Comparison of ENCODE assay signal across 12 cellular contexts in the genomic region with DNA sequence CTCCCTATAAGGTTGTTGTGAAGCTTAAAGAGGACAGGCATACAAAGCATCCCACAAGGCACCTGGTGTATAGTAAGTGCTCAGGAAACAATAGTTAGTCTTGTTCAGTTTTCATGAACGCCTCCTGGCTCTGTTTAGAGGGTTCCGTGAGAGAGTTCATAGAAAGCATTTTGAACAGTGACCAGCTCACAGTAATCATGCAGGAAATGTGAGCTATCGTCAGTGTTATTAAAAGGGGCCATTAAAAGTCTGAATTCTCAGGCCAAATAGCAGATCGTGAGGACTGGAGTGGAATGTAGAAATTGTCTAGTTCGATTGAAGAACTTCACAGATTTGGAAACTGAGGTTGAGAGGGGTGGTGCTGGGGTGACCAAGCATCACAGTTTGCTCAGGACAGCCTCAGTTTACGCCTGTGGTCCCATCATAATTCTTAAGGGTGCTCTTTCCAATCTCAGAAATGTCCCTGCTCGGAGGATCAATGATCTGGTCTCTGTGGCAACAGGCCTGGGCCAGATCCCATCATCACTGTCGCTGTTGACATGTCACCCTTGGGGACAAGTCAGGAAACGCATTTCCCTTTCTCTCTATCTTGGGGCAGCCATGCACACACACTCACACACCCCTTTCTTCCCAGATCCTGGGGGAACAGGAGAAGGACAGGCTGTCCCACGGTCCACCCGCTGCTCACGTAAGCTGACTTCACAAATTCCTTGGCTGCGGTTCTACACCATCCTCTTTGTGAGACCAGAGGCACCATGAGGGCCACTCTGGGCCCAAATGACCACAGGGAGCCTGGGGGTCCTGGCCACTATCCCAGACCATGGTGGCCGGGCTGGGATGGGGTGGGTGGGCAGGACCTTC. TPM values are rescaled to one million over a fixed set of nuclear protein-coding genes. Genes with fewer than 3 reads are reported as not detected.
DNase-seq lines count a peak whose midpoint lies in the region; ATAC-seq and TF ChIP-seq lines count a peak whose summit lies in the region.
"Had no signal": no experiment of that assay in that cellular context is flagged by ENCODE, and none has a peak within 500 bp of the region (broad histone marks: within the 10 kb centered on the region; RNA-seq: fewer than 3 reads in every experiment).

No MANE protein-coding gene starts in this region.

- intact Hi-C loops in upper lobe of right lung (cut with DNase I): no loop called here
- intact Hi-C loops in A673 (cut with micrococcal nuclease; ENCODE audit: unreplicated experiment): no loop called here

- POLR2A ChIA-PET in A673 (lab: Charles Lee; ENCODE audit: low non-redundant PET): no interaction called here

- CTCF ChIA-PET in A673 (lab: Charles Lee): no interaction called here

- H3K4me3 ChIP-seq in upper lobe of right lung (peak overlapping the region; percentile 5), A673 (ENCODE audit: low read depth, low read length, poor library complexity, severe bottlenecking) (no peak overlapping the region)
- H3K4me3 ChIP-seq in effector memory CD4-positive, alpha-beta T cell (ENCODE audit: insufficient read depth, low read depth, low read length, poor library complexity, severe bottlenecking): no peak overlapping the region

- H3K36me3 ChIP-seq in upper lobe of right lung (peaks cover 68% of the 10 kb centered on the region), A673 (ENCODE audit: insufficient read depth, low read length, poor library complexity, severe bottlenecking) (no peaks in the 10 kb centered on the region)
- H3K36me3 ChIP-seq in effector memory CD4-positive, alpha-beta T cell (ENCODE audit: control insufficient read depth, insufficient read depth, low read length): no peaks in the 10 kb centered on the region

- BruUV-seq in A673 (replicated peaks; lab: Mats Ljungman, UMichigan): no TSS peak

- H3K27ac ChIP-seq in adipose tissue (ENCODE audit: low read depth, low read length): peak overlapping the region; percentile 49
- H3K27ac ChIP-seq in upper lobe of right lung: peak overlapping the region; percentile 78
- H3K27ac ChIP-seq in effector memory CD4-positive, alpha-beta T cell (ENCODE audit: insufficient read depth, low read length, poor library complexity, severe bottlenecking): no peak overlapping the region
- no peak overlapping the region for H3K27ac ChIP-seq in A673 (ENCODE audit: low read depth, low read length, poor library complexity, severe bottlenecking)

- H3K9me3 Mint-ChIP-seq in nephron progenitor cell: no peaks in the 10 kb centered on the region

- H3K4me1 Mint-ChIP-seq in nephron progenitor cell: peaks cover 34% of the 10 kb centered on the region

- peak; percentile 37 for DNase-seq in foreskin melanocyte
- no peak for DNase-seq in nephron progenitor cell
- DNase-seq in upper lobe of right lung: no peak
- DNase-seq in effector memory CD4-positive, alpha-beta T cell: no peak
- no peak for DNase-seq in A673 (ENCODE audit: low spot score)
- DNase-seq: activated naive CD4-positive, alpha-beta T cell treated with anti-CD3 and anti-CD28 coated beads, Interleukin-2, amount 50 U/mL, for 16 hours; NCI-H1417 treated with DMSO at 0.1 percent for 48 hours; NCI-H69; SHP77 treated with DMSO at 0.1 percent for 48 hours; stimulated activated naive CD4-positive, alpha-beta T cell treated with Interleukin-2 at 50 U/mL for 16 hours had no signal

- H3K4me1 ChIP-seq in upper lobe of right lung (peaks cover 74% of the 10 kb centered on the region), A673 (ENCODE audit: insufficient read depth, low read length, poor library complexity, severe bottlenecking) (no peaks in the 10 kb centered on the region)
- H3K4me1 ChIP-seq in effector memory CD4-positive, alpha-beta T cell (ENCODE audit: control insufficient read depth, insufficient read depth, low read length, poor library complexity, severe bottlenecking): no peaks in the 10 kb centered on the region

- peaks cover 4% of the 10 kb centered on the region for H3K27me3 Mint-ChIP-seq in nephron progenitor cell (ENCODE audit: low read depth, poor library complexity)

- H3K36me3 Mint-ChIP-seq in nephron progenitor cell (ENCODE audit: low read depth): no peaks in the 10 kb centered on the region

- ATAC-seq in upper lobe of right lung (no peak), HG03159 (IDR thresholded peaks at IDR 0.05; ENCODE audit: unreplicated experiment) (no peak)

- H3K4me3 Mint-ChIP-seq in nephron progenitor cell: no peak overlapping the region

- peak overlapping the region; percentile 26 for H3K27ac Mint-ChIP-seq in nephron progenitor cell

- H3K9me3 ChIP-seq in upper lobe of right lung (no peaks in the 10 kb centered on the region), A673 (ENCODE audit: low read depth, low read length, poor library complexity, severe bottlenecking) (no peaks in the 10 kb centered on the region)
- no peaks in the 10 kb centered on the region for H3K9me3 ChIP-seq in effector memory CD4-positive, alpha-beta T cell (ENCODE audit: control insufficient read depth, low read length)

- TF ChIP-seq CTCF in nephron progenitor cell (IDR thresholded peaks at IDR 0.05) (no peak), upper lobe of right lung (IDR thresholded peaks at IDR 0.05) (no peak), A673 (conservative IDR thresholded peaks at IDR 0.05; ENCODE audit: low read depth, low read length) (no peak)

- H3K27me3 ChIP-seq in upper lobe of right lung (no peaks in the 10 kb centered on the region), A673 (replicated peaks; ENCODE audit: insufficient read depth, low read depth, low read length, poor library complexity) (no peaks in the 10 kb centered on the region)
- no peaks in the 10 kb centered on the region for H3K27me3 ChIP-seq in effector memory CD4-positive, alpha-beta T cell (replicated peaks; ENCODE audit: control insufficient read depth, insufficient read depth, low read length, poor library complexity, severe bottlenecking)

- 71 to 87% (median 75%) methylated on average over 14 of the region's 14 CpGs for WGBS in adipose tissue, 3 donors

RNA-seq across cellular contexts. Expression of gene TGM2, which starts 7.2 kb away (rescaled TPM):
- polyA plus RNA-seq in adipose tissue: 10 to 100 TPM; 12.7 to 53.1 (median 49.4) TPM
- total RNA-seq in upper lobe of right lung: 562 TPM
- total RNA-seq in A673 (2021): 0.43 and 0.85 TPM in 2 replicates

Comparison
In these comparisons a context has a peak if more than half of its experiments do, and no peak if none do; other contexts are left out.
1. H3K27ac ChIP-seq: peak in adipose tissue (single experiment) and upper lobe of right lung (single experiment); none in effector memory CD4-positive, alpha-beta T cell (single experiment) and A673 (single experiment).
2. RNA of gene TGM2, which starts 7.2 kb away (total RNA-seq): 562 TPM in upper lobe of right lung (single experiment); 0.43 to 0.85 TPM in A673; every median in the first group is over 100 times any median in the second.